In the genomic region with DNA sequence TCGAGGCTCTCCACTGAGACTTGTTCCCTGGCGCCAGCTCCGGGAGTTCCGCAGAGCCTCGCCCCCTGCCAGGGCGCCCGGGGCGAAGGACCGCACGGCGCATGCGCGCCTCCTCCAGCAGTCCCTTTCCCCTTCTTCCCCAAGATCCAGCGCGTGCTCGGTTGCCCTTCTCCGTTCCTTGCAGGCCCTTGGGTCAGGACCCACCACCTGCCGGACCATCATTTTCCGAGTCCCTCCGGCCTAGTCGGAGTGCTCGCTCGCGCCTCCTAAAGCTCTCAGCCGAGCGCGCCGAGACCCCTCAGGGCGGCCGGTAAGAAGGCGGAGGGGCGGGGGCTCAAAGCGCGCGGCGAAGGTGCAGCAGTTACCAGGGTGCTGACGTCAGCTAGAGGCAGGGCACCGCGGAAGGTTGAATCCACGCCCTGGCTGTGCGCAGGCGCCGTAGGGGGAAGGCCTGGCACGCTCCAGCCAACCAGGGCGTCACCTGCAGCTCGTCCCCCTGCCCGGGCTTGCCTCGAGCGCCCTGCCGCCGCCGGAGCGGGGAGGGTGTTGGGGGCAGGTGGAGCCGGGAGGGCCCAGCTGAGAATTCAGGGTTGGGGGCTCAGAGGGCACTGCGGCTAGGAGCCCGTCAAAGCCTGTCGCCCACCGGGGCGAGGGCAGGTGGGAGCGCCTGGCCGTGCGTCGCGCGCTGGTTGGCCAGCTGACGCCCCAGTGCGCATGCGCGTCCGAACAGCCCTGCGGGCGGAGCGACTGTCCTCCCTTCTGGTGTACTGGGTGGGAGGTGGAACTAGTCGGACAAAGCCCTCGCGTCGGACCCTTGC, we compare ENCODE assay signal across 8 cellular contexts.
DNase-seq lines count a peak whose midpoint lies in the region; ATAC-seq and TF ChIP-seq lines count a peak whose summit lies in the region.

TCAIM (plus strand) TSS at position 757 of the 818 bp plus-strand sequence. CDS start 16,017 bp downstream, outside the sequence.

- TF ChIP-seq CTCF in AG09309 (IDR thresholded peaks at IDR 0.05; ENCODE audit: control insufficient read depth, insufficient read depth, low read depth, low read length, missing control alignments): no peak

- ATAC-seq in GM19023 (IDR thresholded peaks at IDR 0.05; ENCODE audit: unreplicated experiment): peak; percentile 96
- ATAC-seq in HG03280 (IDR thresholded peaks at IDR 0.05; ENCODE audit: unreplicated experiment): peak; percentile 93
- ATAC-seq in central memory CD8-positive, alpha-beta T cell (replicated peaks; ENCODE audit: extremely low read depth, poor library complexity, severe bottlenecking): peak; percentile 97

- no peaks in the 10 kb centered on the region for H3K9me3 Mint-ChIP-seq in central memory CD8-positive, alpha-beta T cell

- H3K4me3 ChIP-seq in AG09309 (ENCODE audit: control insufficient read depth, low read depth, low read length): peak within 1 kb of the TSS; percentile 97

- peak within 1 kb of the TSS; percentile 96 for H3K27ac Mint-ChIP-seq in central memory CD8-positive, alpha-beta T cell (ENCODE audit: low read depth)

- peaks cover 31% of the 10 kb centered on the region for H3K4me1 Mint-ChIP-seq in central memory CD8-positive, alpha-beta T cell

- peaks cover 17% of the 10 kb centered on the region for H3K27me3 Mint-ChIP-seq in central memory CD8-positive, alpha-beta T cell

- peak within 1 kb of the TSS; percentile 94 for H3K4me3 Mint-ChIP-seq in central memory CD8-positive, alpha-beta T cell

- peaks cover 20% of the 10 kb centered on the region for H3K36me3 Mint-ChIP-seq in central memory CD8-positive, alpha-beta T cell (ENCODE audit: insufficient read depth)

- peak; percentile 78 for DNase-seq in AG09309 (ENCODE audit: low read depth)
- peak; percentile 85 for DNase-seq in NCI-H345 treated with DMSO at 0.1 percent for 48 hours (lab: John Stamatoyannopoulos, UW; ENCODE audit: unreplicated experiment)
- DNase-seq in activated CD4-positive, CD25-positive, alpha-beta regulatory T cell treated with anti-CD3 and anti-CD28 coated beads, Interleukin-2, amount 50 U/mL, for 16 hours (ENCODE audit: low read depth, low spot score): peak; percentile 97
- DNase-seq in central memory CD8-positive, alpha-beta T cell (ENCODE audit: low spot score in 2 of 2): peak; percentile 97 to 98
- DNase-seq in islet precursor cell: peak; percentile 99
- DNase-seq in stimulated activated CD4-positive, alpha-beta T cell treated with anti-CD3 and anti-CD28 coated beads, Interleukin-12 subunit alpha, Interleukin-12 subunit beta, amount 100 ng/mL, for 48 hours (ENCODE audit: low read depth in 2 of 3, low spot score in 1 of 3): peak; percentile 93 to 97 (median 97)

Comparison
In these comparisons a context has a peak if more than half of its experiments do, and no peak if none do; other contexts are left out.
1. Peak in every context shown above with its lines: DNase-seq, ATAC-seq and H3K4me3 ChIP-seq.